ENCODE assay signal across 11 cellular contexts in the genomic region with DNA sequence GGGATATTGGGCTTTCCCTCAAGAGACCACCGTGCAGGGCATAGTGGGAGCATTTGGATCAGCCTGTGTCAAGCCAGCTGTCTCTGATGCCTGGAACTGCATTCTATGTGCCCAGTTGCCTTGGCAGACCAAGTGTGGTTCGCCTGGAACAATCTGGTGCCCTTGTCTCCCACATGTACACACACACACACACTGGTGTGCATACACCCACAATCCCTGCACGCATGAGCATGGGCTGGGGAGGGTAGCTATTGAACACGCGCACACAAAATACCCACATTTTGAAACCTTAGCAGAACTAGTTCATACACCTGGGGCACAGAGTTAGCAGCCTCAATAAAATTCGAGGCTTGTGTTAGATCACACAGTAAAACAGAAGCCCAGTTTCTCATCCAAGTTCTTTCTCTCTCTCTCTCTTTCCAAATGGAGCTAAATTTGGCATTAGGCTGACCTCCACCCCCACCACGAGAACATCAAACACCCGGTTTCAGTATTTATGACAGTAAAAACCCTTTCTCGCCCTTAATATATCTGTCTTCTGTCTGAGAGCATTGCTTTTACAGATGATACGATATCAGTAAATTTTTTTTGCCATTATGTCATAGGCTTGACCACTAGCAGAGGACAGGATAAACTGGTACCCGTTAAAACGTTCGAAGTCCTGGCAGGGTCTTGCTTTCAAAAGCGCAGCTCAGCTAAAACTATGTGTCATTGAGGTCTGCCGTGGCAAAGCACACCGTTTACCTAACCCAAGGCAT. TPM values are rescaled to one million over a fixed set of nuclear protein-coding genes. Genes with fewer than 3 reads are reported as not detected.
A peak's percentile ranks its signal among the peaks of the same experiment; 100 is the strongest.
DNase-seq lines count a peak whose midpoint lies in the region; ATAC-seq and TF ChIP-seq lines count a peak whose summit lies in the region.
"Had no signal": no experiment of that assay in that cellular context is flagged by ENCODE, and none has a peak within 500 bp of the region (broad histone marks: within the 10 kb centered on the region; RNA-seq: fewer than 3 reads in every experiment).

No MANE protein-coding gene starts in this region.

- ATAC-seq in GM18861 (IDR thresholded peaks at IDR 0.05; ENCODE audit: unreplicated experiment), result no peak

- peak overlapping the region; percentile 79 for H3K4me3 ChIP-seq in AG10803 (ENCODE audit: low read length)
- peak overlapping the region; percentile 53 for H3K4me3 ChIP-seq in coronary artery
- peak overlapping the region; percentile 52 for H3K4me3 ChIP-seq in neural progenitor cell

- peak overlapping the region; percentile 85 for H3K4me3 Mint-ChIP-seq in neural progenitor cell

- TF ChIP-seq CTCF in AG10803 (conservative IDR thresholded peaks at IDR 0.05; ENCODE audit: low read length) (no peak), coronary artery (IDR thresholded peaks at IDR 0.05) (no peak), neural progenitor cell (IDR thresholded peaks at IDR 0.05) (no peak)

- no peaks in the 10 kb centered on the region for H3K36me3 Mint-ChIP-seq in neural progenitor cell

- peaks cover 31% of the 10 kb centered on the region for H3K27me3 Mint-ChIP-seq in neural progenitor cell (ENCODE audit: insufficient read depth, low read depth)

- peaks cover 15% of the 10 kb centered on the region for H3K4me1 ChIP-seq in neural progenitor cell

- peaks cover 5% of the 10 kb centered on the region for H4K20me1 ChIP-seq in neural progenitor cell (ENCODE audit: low read depth)

- H3K27ac Mint-ChIP-seq in neural progenitor cell, result no peak overlapping the region

- peaks cover 38% of the 10 kb centered on the region for H3F3A ChIP-seq in neural progenitor cell (ENCODE audit: low read depth)

- H3K27me3 ChIP-seq in neural progenitor cell, result peaks cover 69% of the 10 kb centered on the region

- H3K9ac ChIP-seq in neural progenitor cell, result no peak overlapping the region

- no peaks in the 10 kb centered on the region for H3K9me3 ChIP-seq in neural progenitor cell (ENCODE audit: low read depth)

- no peak overlapping the region for H2AFZ ChIP-seq in neural progenitor cell (replicated peaks)

- no peaks in the 10 kb centered on the region for H3K9me3 Mint-ChIP-seq in neural progenitor cell

- H3K4me2 ChIP-seq in neural progenitor cell, result peak overlapping the region; percentile 81

- H3K4me1 Mint-ChIP-seq in neural progenitor cell, result peaks cover 47% of the 10 kb centered on the region

- H3K27ac ChIP-seq in coronary artery, result peak overlapping the region; percentile 22 to 28
- no peak overlapping the region for H3K27ac ChIP-seq in neural progenitor cell

- no peak for DNase-seq in AG10803 (ENCODE audit: low read depth)
- DNase-seq in HS-5 (ENCODE audit: low read depth), result peak; percentile 36
- DNase-seq in coronary artery (ENCODE audit: low spot score), result no peak
- no peak for DNase-seq in neural progenitor cell (ENCODE audit: low spot score)
- no peak for DNase-seq in stimulated activated CD4-positive, alpha-beta T cell treated with anti-CD3 and anti-CD28 coated beads, Interleukin-4, amount 100 ng/mL, for 4 hours
- DNase-seq in HUDEP-2 (lab: John Stamatoyannopoulos, UW; ENCODE audit: unreplicated experiment in 76 of 76), result no peak
- DNase-seq in C1 segment of cervical spinal cord (lab: John Stamatoyannopoulos, UW), result no peak
- DNase-seq: activated gamma-delta T cell treated with Interleukin-2 at 50 U/mL for 16 hours, DMS79, NCI-H2171 had no signal

- H3K79me2 ChIP-seq in neural progenitor cell (ENCODE audit: low read depth), result no peaks in the 10 kb centered on the region

- no peaks in the 10 kb centered on the region for H3K36me3 ChIP-seq in neural progenitor cell

RNA-seq across cellular contexts. Expression of gene NFATC2, which starts 18.2 kb away (rescaled TPM):
- 0.19 and 0.25 TPM in 2 replicates for total RNA-seq in neural progenitor cell (ENCODE audit: low replicate concordance)
